Comparison of ENCODE assay signal across 8 cellular contexts in genomic region chr17:32349854-32350661, GRCh38. TPM values are rescaled to one million over a fixed set of nuclear protein-coding genes. Genes with fewer than 3 reads are reported as not detected.
DNase-seq lines count a peak whose midpoint lies in the region; FAIRE-seq and TF ChIP-seq lines count a peak whose summit lies in the region.

TSS of gene ZNF207 (plus strand) at chr17:32350157. CDS start at chr17:32350286, 129 bp downstream.

- peak; percentile 95 for DNase-seq in MV-4-11 (lab: John Stamatoyannopoulos, UW)
- DNase-seq in SK-MEL-5 (ENCODE audit: low read depth, low spot score), result peak; percentile 96
- peak; percentile 96 for DNase-seq in activated naive CD4-positive, alpha-beta T cell treated with Interleukin-2 at 50 U/mL for 16 hours
- DNase-seq in foreskin melanocyte, result peak; percentile 92

- H3K4me3 ChIP-seq in HEK293 (ENCODE audit: low read depth, low read length), result peak within 1 kb of the TSS; percentile 77
- peak within 1 kb of the TSS; percentile 76 for H3K4me3 ChIP-seq in neuron (ENCODE audit: low read length)
- H3K4me3 ChIP-seq in subcutaneous abdominal adipose tissue (ENCODE audit: low read depth in 1 of 5, low read length in 5 of 5), result peak within 1 kb of the TSS; percentile 87 to 100 (median 98)

- peak within 1 kb of the TSS; percentile 49 for H2AFZ ChIP-seq in neuron (ENCODE audit: low read depth, low read length)

- H3K36me3 ChIP-seq in HEK293 (ENCODE audit: control insufficient read depth in 2 of 2, insufficient read depth in 1 of 2, low read length in 2 of 2) (peaks cover 33 to 36% of the 10 kb centered on the region in 2 experiments), neuron (ENCODE audit: insufficient read depth, low read length) (peaks cover 25% of the 10 kb centered on the region), subcutaneous abdominal adipose tissue (ENCODE audit: control insufficient read depth in 5 of 5, insufficient read depth in 5 of 5, low read length in 5 of 5) (peaks cover 0 to 17% (median 10%) of the 10 kb centered on the region in 5 donors)

- peak; percentile 95 for FAIRE-seq in G401.6 (lab: Jason Lieb, UNC)

- H3K9ac ChIP-seq in subcutaneous abdominal adipose tissue (ENCODE audit: low read length in 5 of 5), result peak within 1 kb of the TSS; percentile 98 to 100 (median 100)

- peak; percentile 53; the same call in 1 of the 2 replicates for TF ChIP-seq CTCF in HEK293 (tag by site-specific recombination; IDR thresholded peaks at IDR 0.05)

- H3K9me3 ChIP-seq in HEK293 (ENCODE audit: control insufficient read depth, insufficient read depth, low read depth, low read length) (no peaks in the 10 kb centered on the region), neuron (ENCODE audit: low read length) (no peaks in the 10 kb centered on the region), subcutaneous abdominal adipose tissue (ENCODE audit: control insufficient read depth in 5 of 5, low read length in 5 of 5) (no peaks in the 10 kb centered on the region)

- H3K27ac ChIP-seq in HEK293 (ENCODE audit: extremely low read depth, low read depth, low read length) (peak within 1 kb of the TSS; percentile 94), subcutaneous abdominal adipose tissue (ENCODE audit: low read depth, low read length) (peak within 1 kb of the TSS; percentile 100)

- H3K27me3 ChIP-seq in neuron (ENCODE audit: insufficient read depth, low read length) (no peaks in the 10 kb centered on the region), subcutaneous abdominal adipose tissue (ENCODE audit: control insufficient read depth in 5 of 5, insufficient read depth in 4 of 5, low read length in 5 of 5) (no peaks in the 10 kb centered on the region)

- in situ Hi-C loops in SK-MEL-5 (cut with HindIII; ENCODE audit: low pct_unique_long_range_greater_than_20kb, low sequenced_read_pairs), result no loop called here

- CTCF ChIA-PET in HEK293 (lab: Yijun Ruan, JAX), result interaction anchor here (0.6 to 1.2 kb wide), 2 partner anchors 68 to 94 kb away, joined by 3 read pairs; partner anchors contain the start of gene PSMD11

- peaks cover 14% of the 10 kb centered on the region for H3K4me1 ChIP-seq in HEK293 (ENCODE audit: control insufficient read depth, insufficient read depth, low read length)
- peaks cover 15% of the 10 kb centered on the region for H3K4me1 ChIP-seq in neuron (ENCODE audit: insufficient read depth, low read length)
- peaks cover 1 to 45% (median 43%) of the 10 kb centered on the region in 5 donors for H3K4me1 ChIP-seq in subcutaneous abdominal adipose tissue (ENCODE audit: control insufficient read depth in 5 of 5, insufficient read depth in 5 of 5, low read length in 5 of 5)

- POLR2A ChIA-PET in HEK293 (lab: Yijun Ruan, JAX), result interaction anchor here (0.7 to 1.2 kb wide), 6 partner anchors 8 to 94 kb away, joined by 4 to 8 read pairs (median 4); partner anchors contain the start of genes C17orf75 and PSMD11

TF ChIP-seq in HEK293, 187 proteins besides CTCF, POLR2A, EP300 and RAD21 (continues in another document):
- TF ChIP-seq ZNF544 (tag by site-specific recombination; IDR thresholded peaks at IDR 0.05) (no peak), ZNF701 (tag by site-specific recombination; IDR thresholded peaks at IDR 0.05) (no peak), ZNF610 (tag by site-specific recombination; IDR thresholded peaks at IDR 0.05; ENCODE audit: borderline replicate concordance) (no peak; the same call in 1 of the 2 replicates), ZNF302 (tag by site-specific recombination; IDR thresholded peaks at IDR 0.05; ENCODE audit: low read depth) (no peak), ZNF155 (tag by site-specific recombination; IDR thresholded peaks at IDR 0.05) (no peak), RBAK (tag by site-specific recombination; IDR thresholded peaks at IDR 0.05) (0 out of 2 replicates have a peak, but pooled peaks have one; percentile 13), ZNF433 (tag by site-specific recombination; IDR thresholded peaks at IDR 0.05; ENCODE audit: low read depth) (0 out of 2 replicates have a peak, but pooled peaks have one; percentile 5), ZNF202 (tag by site-specific recombination; IDR thresholded peaks at IDR 0.05; ENCODE audit: borderline replicate concordance) (no peak), ZNF747 (tag by site-specific recombination; IDR thresholded peaks at IDR 0.05) (no peak), ZNF658 (tag by site-specific recombination; IDR thresholded peaks at IDR 0.05) (no peak), KLF10 (tag by site-specific recombination; IDR thresholded peaks at IDR 0.05) (no peak), ZNF138 (tag by site-specific recombination; IDR thresholded peaks at IDR 0.05; ENCODE audit: borderline replicate concordance) (no peak), ZNF791 (tag by site-specific recombination; IDR thresholded peaks at IDR 0.05) (no peak), HOXA7 (CRISPR knock-in tag; IDR thresholded peaks at IDR 0.05; ENCODE audit: borderline replicate concordance) (no peak), OVOL3 (tag by site-specific recombination; IDR thresholded peaks at IDR 0.05) (peak; percentile 69), ZNF398 (tag by site-specific recombination; IDR thresholded peaks at IDR 0.05) (no peak), ZNF426 (tag by site-specific recombination; IDR thresholded peaks at IDR 0.05) (no peak), ZNF423 (tag by site-specific recombination; IDR thresholded peaks at IDR 0.05) (peak; percentile 81), ZNF133 (tag by site-specific recombination; IDR thresholded peaks at IDR 0.05) (no peak), ZNF140 (tag by site-specific recombination; IDR thresholded peaks at IDR 0.05) (no peak), ZNF248 (tag by site-specific recombination; IDR thresholded peaks at IDR 0.05) (no peak), ZBTB48 (tag by site-specific recombination; IDR thresholded peaks at IDR 0.05) (peak; percentile 96), ZNF274 (IDR thresholded peaks at IDR 0.05; ENCODE audit: low read length) (no peak), ZNF274 (tag by site-specific recombination; IDR thresholded peaks at IDR 0.05; ENCODE audit: borderline replicate concordance) (no peak), ZNF514 (tag by site-specific recombination; IDR thresholded peaks at IDR 0.05) (no peak), ZNF341 (tag by site-specific recombination; IDR thresholded peaks at IDR 0.05; ENCODE audit: low read depth) (no peak), ZNF660 (tag by site-specific recombination; IDR thresholded peaks at IDR 0.05) (peak; percentile 64; the same call in 1 of the 2 replicates), ZNF324 (tag by site-specific recombination; IDR thresholded peaks at IDR 0.05) (peak; percentile 89; the same call in 1 of the 2 replicates), ZNF549 (tag by site-specific recombination; IDR thresholded peaks at IDR 0.05) (no peak), ZNF24 (tag by site-specific recombination; IDR thresholded peaks at IDR 0.05) (peak; percentile 43; the same call in 1 of the 2 replicates), EGR2 (tag by site-specific recombination; IDR thresholded peaks at IDR 0.05; ENCODE audit: low read depth) (peak; percentile 86), ZBTB17 (tag by site-specific recombination; IDR thresholded peaks at IDR 0.05) (peak; percentile 13; the same call in 1 of the 2 replicates), ZNF280C (tag by site-specific recombination; IDR thresholded peaks at IDR 0.05) (no peak), ZNF473 (tag by site-specific recombination; IDR thresholded peaks at IDR 0.05) (no peak), GLI2 (tag by site-specific recombination; IDR thresholded peaks at IDR 0.05; ENCODE audit: borderline replicate concordance, low read depth) (no peak), OSR2 (tag by site-specific recombination; IDR thresholded peaks at IDR 0.05) (no peak), ZNF558 (tag by site-specific recombination; IDR thresholded peaks at IDR 0.05) (no peak)

RNA-seq across cellular contexts. Expression of gene ZNF207, which starts in this region (rescaled TPM):
- 164 and 171 TPM in 2 replicates for total RNA-seq in SK-MEL-5 (2014; rRNA removed; shearing (Covaris generic))
- polyA plus RNA-seq in SK-MEL-5 (2015; cell fraction: cytosol; rRNA removed), result 153 and 185 TPM in 2 replicates
- 366 and 412 TPM in 2 replicates for polyA plus RNA-seq in SK-MEL-5 (2015; cell fraction: nucleus; rRNA removed)

Comparison
In these comparisons a context has a peak if more than half of its experiments do, and no peak if none do; other contexts are left out.
1. Peak in every context shown above with its lines: DNase-seq, H3K4me3 ChIP-seq and H3K27ac ChIP-seq.